Comparison of ENCODE assay signal across 10 cellular contexts in the genomic region with DNA sequence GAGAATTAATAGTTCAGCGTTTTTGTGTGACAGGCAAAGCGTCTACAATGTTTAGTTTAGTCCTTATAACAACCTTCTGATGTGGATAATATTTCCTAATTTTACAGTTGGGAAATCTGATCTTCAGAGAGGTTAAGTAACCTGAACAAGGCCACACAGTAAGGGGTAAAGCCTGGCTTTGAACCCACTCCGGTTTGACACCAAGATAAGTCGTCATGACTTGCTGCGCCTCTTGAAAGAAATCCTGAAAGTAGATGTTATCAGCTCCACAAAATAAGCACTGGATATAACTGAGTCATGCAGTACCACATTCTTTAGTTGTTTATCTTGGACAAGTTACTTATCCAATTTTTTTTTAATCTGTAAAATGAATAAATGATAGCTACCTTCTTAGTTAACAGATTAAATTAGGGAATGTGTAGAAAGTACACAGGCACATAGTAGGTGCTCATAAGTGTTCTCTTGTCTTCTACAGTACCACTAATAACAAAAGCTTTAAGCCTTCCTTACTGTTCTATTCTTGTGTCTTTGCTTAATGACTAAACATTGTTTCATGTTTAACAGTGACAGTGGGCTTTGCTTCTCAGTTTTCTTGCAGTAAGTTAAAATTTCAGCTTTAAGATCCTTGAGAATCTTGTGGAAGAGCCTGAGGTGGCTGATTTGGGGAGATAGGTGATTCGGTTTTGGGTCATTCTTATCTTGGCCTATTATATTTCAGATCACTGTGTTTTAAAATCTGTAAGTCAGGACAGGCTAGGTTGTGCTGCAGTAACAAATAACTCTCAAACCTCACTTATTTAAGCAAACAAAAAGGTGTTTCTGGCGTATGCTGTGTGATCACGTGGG. TPM values are rescaled to one million over a fixed set of nuclear protein-coding genes. Genes with fewer than 3 reads are reported as not detected.
DNase-seq lines count a peak whose midpoint lies in the region; ATAC-seq, FAIRE-seq and TF ChIP-seq lines count a peak whose summit lies in the region.
"Had no signal": no experiment of that assay in that cellular context is flagged by ENCODE, and none has a peak within 500 bp of the region (broad histone marks: within the 10 kb centered on the region; RNA-seq: fewer than 3 reads in every experiment).

No MANE protein-coding gene starts in this region.

- H3K4me3 Mint-ChIP-seq in activated CD8-positive, alpha-beta memory T cell treated with anti-CD3 and anti-CD28 coated beads, Interleukin-2, amount 10 ng/mL, durations not matched to agents 7 days and 5 days: no peak overlapping the region
- peak overlapping the region; percentile 93 for H3K4me3 Mint-ChIP-seq in WTC11
- peak overlapping the region; percentile 98 to 100 for H3K4me3 Mint-ChIP-seq in stimulated activated naive CD8-positive, alpha-beta T cell treated with anti-CD3 and anti-CD28 coated beads, Interleukin-15, amount 100 ng/mL, for 72 hours

- no peak for ATAC-seq in activated CD8-positive, alpha-beta memory T cell treated with anti-CD3 and anti-CD28 coated beads, Interleukin-2, amount 10 ng/mL, durations not matched to agents 7 days and 5 days
- ATAC-seq in WTC11 (no peak), pancreas (no peak), left lobe of liver (no peak)
- ATAC-seq in stimulated activated naive CD8-positive, alpha-beta T cell treated with anti-CD3 and anti-CD28 coated beads, Interleukin-15, amount 100 ng/mL, for 72 hours: no peak

- H3K27me3 Mint-ChIP-seq in activated CD8-positive, alpha-beta memory T cell treated with anti-CD3 and anti-CD28 coated beads, Interleukin-2, amount 10 ng/mL, durations not matched to agents 7 days and 5 days: no peaks in the 10 kb centered on the region
- H3K27me3 Mint-ChIP-seq in WTC11 (ENCODE audit: low read depth): no peaks in the 10 kb centered on the region
- H3K27me3 Mint-ChIP-seq in stimulated activated naive CD8-positive, alpha-beta T cell treated with anti-CD3 and anti-CD28 coated beads, Interleukin-15, amount 100 ng/mL, for 72 hours: no peaks in the 10 kb centered on the region

- CTCF ChIA-PET in activated CD8-positive, alpha-beta memory T cell treated with anti-CD3 and anti-CD28 coated beads, Interleukin-2, amount 10 ng/mL, durations not matched to agents 7 days and 5 days (lab: Charles Lee): interaction anchor here (1.0 to 1.8 kb wide), 3 partner anchors 17 to 33 kb away, joined by 3 to 5 read pairs (median 5); no protein-coding TSS in a partner anchor
- CTCF ChIA-PET in WTC11 (lab: Charles Lee): no interaction called here

- peaks cover 4% of the 10 kb centered on the region for H3K9me3 Mint-ChIP-seq in activated CD8-positive, alpha-beta memory T cell treated with anti-CD3 and anti-CD28 coated beads, Interleukin-2, amount 10 ng/mL, durations not matched to agents 7 days and 5 days (ENCODE audit: low read depth)
- peaks cover 20% of the 10 kb centered on the region for H3K9me3 Mint-ChIP-seq in WTC11
- peaks cover 0 to 10% of the 10 kb centered on the region in 2 donors for H3K9me3 Mint-ChIP-seq in stimulated activated naive CD8-positive, alpha-beta T cell treated with anti-CD3 and anti-CD28 coated beads, Interleukin-15, amount 100 ng/mL, for 72 hours

- H3K4me3 ChIP-seq in foreskin fibroblast (ENCODE audit: low read depth in 1 of 2, low read length in 2 of 2) (peak overlapping the region; percentile 72 to 78), pancreas (no peak overlapping the region)
- H3K4me3 ChIP-seq: lung had no signal

- no peak overlapping the region for H3K27ac ChIP-seq in pancreas

- H3K36me3 ChIP-seq in pancreas: peaks cover 0 to 3% (median 0%) of the 10 kb centered on the region in 3 donors

- TF ChIP-seq CTCF in WTC11 (IDR thresholded peaks at IDR 0.05): no peak
- TF ChIP-seq CTCF in foreskin fibroblast (IDR thresholded peaks at IDR 0.05; ENCODE audit: low read depth, low read length): no peak
- no peak for TF ChIP-seq CTCF in pancreas (IDR thresholded peaks at IDR 0.05)

- whole genome bisulfite sequencing in pancreas, 2 donors: 51 to 52% methylated on average over 8 of the region's 8 CpGs

- H3K27me3 ChIP-seq in pancreas: no peaks in the 10 kb centered on the region
- H3K27me3 ChIP-seq: BE2C had no signal

- H3K4me1 ChIP-seq in pancreas: peaks cover 7 to 21% (median 14%) of the 10 kb centered on the region in 3 donors
- H3K4me1 ChIP-seq: BE2C had no signal

- H3K27ac Mint-ChIP-seq in activated CD8-positive, alpha-beta memory T cell treated with anti-CD3 and anti-CD28 coated beads, Interleukin-2, amount 10 ng/mL, durations not matched to agents 7 days and 5 days: peak overlapping the region; percentile 24
- peak overlapping the region; percentile 48; the same call in 1 of the 2 replicates for H3K27ac Mint-ChIP-seq in WTC11
- no peak overlapping the region for H3K27ac Mint-ChIP-seq in stimulated activated naive CD8-positive, alpha-beta T cell treated with anti-CD3 and anti-CD28 coated beads, Interleukin-15, amount 100 ng/mL, for 72 hours

- H3K36me3 Mint-ChIP-seq in activated CD8-positive, alpha-beta memory T cell treated with anti-CD3 and anti-CD28 coated beads, Interleukin-2, amount 10 ng/mL, durations not matched to agents 7 days and 5 days: peaks cover 49% of the 10 kb centered on the region
- peaks cover 44% of the 10 kb centered on the region for H3K36me3 Mint-ChIP-seq in WTC11

- DNase-seq in activated CD8-positive, alpha-beta memory T cell treated with anti-CD3 and anti-CD28 coated beads, Interleukin-2, amount 10 ng/mL, durations not matched to agents 7 days and 5 days: no peak
- DNase-seq in activated CD8-positive, alpha-beta memory T cell treated with anti-CD3 and anti-CD28 coated beads, Interleukin-2, amount 50 U/mL, for 4 hours: no peak
- DNase-seq in WTC11 (ENCODE audit: low spot score): no peak
- DNase-seq in foreskin fibroblast: peak; percentile 62 to 67
- DNase-seq in stimulated activated naive CD8-positive, alpha-beta T cell treated with anti-CD3 and anti-CD28 coated beads, Interleukin-15, amount 100 ng/mL, for 72 hours: no peak
- no peak for DNase-seq in pancreas
- DNase-seq in activated CD8-positive, alpha-beta memory T cell treated with anti-CD3 and anti-CD28 coated beads for 24 hours: no peak
- DNase-seq in left lobe of liver (ENCODE audit: low spot score): no peak
- DNase-seq: BE2C had no signal

- POLR2A ChIA-PET in WTC11 (lab: Charles Lee): no interaction called here

- no peak for FAIRE-seq in pancreas (lab: Jason Lieb, UNC)

- intact Hi-C loops in pancreas (cut with DNase I): no loop called here

- H3K4me1 Mint-ChIP-seq in activated CD8-positive, alpha-beta memory T cell treated with anti-CD3 and anti-CD28 coated beads, Interleukin-2, amount 10 ng/mL, durations not matched to agents 7 days and 5 days: peaks cover 43% of the 10 kb centered on the region
- H3K4me1 Mint-ChIP-seq in WTC11: peaks cover 33% of the 10 kb centered on the region
- peaks cover 66% of the 10 kb centered on the region for H3K4me1 Mint-ChIP-seq in stimulated activated naive CD8-positive, alpha-beta T cell treated with anti-CD3 and anti-CD28 coated beads, Interleukin-15, amount 100 ng/mL, for 72 hours

- H3K9me3 ChIP-seq in pancreas: no peaks in the 10 kb centered on the region
- H3K9me3 ChIP-seq: BE2C had no signal

TF ChIP-seq in WTC11, 78 proteins besides CTCF, POLR2A, EP300 and RAD21 (continues in another document):
- TF ChIP-seq ZNF219 (CRISPR knock-in tag; IDR thresholded peaks at IDR 0.05; ENCODE audit: borderline replicate concordance) (no peak), CREB1 (CRISPR knock-in tag; IDR thresholded peaks at IDR 0.05) (no peak), ATF1 (CRISPR knock-in tag; IDR thresholded peaks at IDR 0.05) (no peak), ATF2 (CRISPR knock-in tag; IDR thresholded peaks at IDR 0.05; ENCODE audit: borderline replicate concordance, low read depth) (no peak), ZNF416 (CRISPR knock-in tag; IDR thresholded peaks at IDR 0.05) (no peak), JAZF1 (CRISPR knock-in tag; IDR thresholded peaks at IDR 0.05) (no peak), ESRRA (CRISPR knock-in tag; IDR thresholded peaks at IDR 0.05; ENCODE audit: borderline replicate concordance) (no peak)

RNA-seq across cellular contexts. Expression of gene HIVEP1, which starts 2.1 kb away (rescaled TPM):
- total RNA-seq in activated CD8-positive, alpha-beta memory T cell treated with anti-CD3 and anti-CD28 coated beads, Interleukin-2, amount 10 ng/mL, durations not matched to agents 7 days and 5 days: 10 to 100 TPM; 31.1 to 42.0 TPM
- total RNA-seq in WTC11 (2021) (19.9 to 24.3 TPM (median 20.9 TPM) in 3 replicates), pancreas (10 to 100 TPM in 3 of 6 donors, 1 to 10 TPM in 3; 8.2 to 17.7 (median 9.9) TPM), left lobe of liver (9.7 TPM)
- 1 to 10 TPM; 3.8 to 4.1 TPM for polyA plus RNA-seq in pancreas

Comparison
In these comparisons a context has a peak if more than half of its experiments do, and no peak if none do; other contexts are left out.
1. DNase-seq: peak in foreskin fibroblast (2 of 2); none in activated CD8-positive, alpha-beta memory T cell treated with anti-CD3 and anti-CD28 coated beads, Interleukin-2, amount 10 ng/mL, durations not matched to agents 7 days and 5 days (single experiment), activated CD8-positive, alpha-beta memory T cell treated with anti-CD3 and anti-CD28 coated beads, Interleukin-2, amount 50 U/mL, for 4 hours (single experiment), WTC11 (single experiment), stimulated activated naive CD8-positive, alpha-beta T cell treated with anti-CD3 and anti-CD28 coated beads, Interleukin-15, amount 100 ng/mL, for 72 hours (0 of 2), pancreas (0 of 6), activated CD8-positive, alpha-beta memory T cell treated with anti-CD3 and anti-CD28 coated beads for 24 hours (single experiment) and left lobe of liver (single experiment).
2. H3K27ac Mint-ChIP-seq: peak in activated CD8-positive, alpha-beta memory T cell treated with anti-CD3 and anti-CD28 coated beads, Interleukin-2, amount 10 ng/mL, durations not matched to agents 7 days and 5 days (single experiment) and WTC11 (single experiment); none in stimulated activated naive CD8-positive, alpha-beta T cell treated with anti-CD3 and anti-CD28 coated beads, Interleukin-15, amount 100 ng/mL, for 72 hours (0 of 2).
3. H3K4me3 ChIP-seq: peak in foreskin fibroblast (2 of 2); none in pancreas (0 of 4).